ENCODE assay signal across 1 cellular context in genomic region chr3:13861461-13861860, GRCh38.
TF ChIP-seq lines count a peak whose summit lies in the region.

No MANE protein-coding gene starts in this region.

TF ChIP-seq in H1, 55 proteins besides CTCF, POLR2A, EP300 and RAD21:
- no peak for TF ChIP-seq SRF (IDR thresholded peaks at IDR 0.05; ENCODE audit: low read depth, low read length)
- no peak for TF ChIP-seq RFX5 (IDR thresholded peaks at IDR 0.05; ENCODE audit: borderline replicate concordance, low read depth, low read length)
- no peak for TF ChIP-seq CBX5 (IDR thresholded peaks at IDR 0.05; ENCODE audit: low read depth, low read length)
